In the genomic region with DNA sequence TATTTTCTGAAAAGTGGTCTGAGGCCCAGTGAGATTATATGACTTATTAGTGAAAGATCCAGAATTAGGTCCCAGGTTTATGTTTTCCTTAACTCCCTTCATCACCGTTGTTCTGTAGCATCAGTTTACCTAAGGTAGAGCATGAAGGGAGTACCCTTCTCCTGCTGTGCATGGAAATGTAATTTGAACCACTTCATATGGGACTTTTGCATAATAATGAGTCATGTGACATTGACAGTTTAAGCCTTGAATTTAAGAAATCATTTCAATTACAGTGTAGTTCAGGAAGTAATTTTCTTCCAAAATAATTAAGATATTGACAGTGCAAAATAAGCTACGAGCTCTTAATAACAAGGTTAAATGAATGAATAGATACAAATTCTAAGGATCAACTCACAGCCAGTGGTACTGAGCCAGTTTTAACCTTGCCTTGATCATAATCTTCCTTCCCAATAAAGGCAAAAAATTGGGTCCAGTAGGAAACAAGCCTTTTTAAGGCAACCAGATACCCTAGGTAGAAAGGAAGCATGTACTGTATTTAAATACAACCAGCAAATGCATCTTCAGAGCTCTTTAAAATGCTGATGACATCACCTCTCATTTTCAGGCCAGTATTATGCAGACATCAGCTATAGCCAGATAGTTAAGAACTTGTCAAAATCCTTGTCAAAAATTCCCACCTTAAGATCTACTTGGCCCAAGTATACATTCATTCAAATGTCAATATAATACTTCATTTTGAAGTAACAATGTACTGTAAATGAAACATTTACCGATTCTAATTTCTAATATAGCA, we compare ENCODE assay signal across 27 cellular contexts. TPM values are rescaled to one million over a fixed set of nuclear protein-coding genes. Genes with fewer than 3 reads are reported as not detected.
"Had no signal": no experiment of that assay in that cellular context is flagged by ENCODE, and none has a peak within 500 bp of the region (broad histone marks: within the 10 kb centered on the region; RNA-seq: fewer than 3 reads in every experiment).

No MANE protein-coding gene starts in this region.

- H3K4me1 ChIP-seq: colonic mucosa, esophagus squamous epithelium, heart right ventricle, left lung, lower lobe of right lung had no signal

- H3K27ac ChIP-seq: colonic mucosa, epithelial cell of prostate, esophagus squamous epithelium, gastrocnemius medialis, heart right ventricle, left lung, lower lobe of right lung had no signal

- H3K27ac Mint-ChIP-seq: dendritic cell treated with granulocyte-macrophage colony-stimulating factor and Interleukin-4, amounts not matched to agents 40 ng/mL and 50 ng/mL, for 4 days; effector memory CD8-positive, alpha-beta T cell; endodermal cell had no signal

- H3K9me3 Mint-ChIP-seq: dendritic cell treated with granulocyte-macrophage colony-stimulating factor and Interleukin-4, amounts not matched to agents 40 ng/mL and 50 ng/mL, for 4 days; endodermal cell had no signal

- H3K27me3 Mint-ChIP-seq: dendritic cell treated with granulocyte-macrophage colony-stimulating factor and Interleukin-4, amounts not matched to agents 40 ng/mL and 50 ng/mL, for 4 days; effector memory CD8-positive, alpha-beta T cell had no signal

- H3K4me3 Mint-ChIP-seq: dendritic cell treated with granulocyte-macrophage colony-stimulating factor and Interleukin-4, amounts not matched to agents 40 ng/mL and 50 ng/mL, for 4 days; effector memory CD8-positive, alpha-beta T cell; endodermal cell had no signal

- H3K36me3 ChIP-seq: colonic mucosa, esophagus squamous epithelium, gastrocnemius medialis, heart right ventricle, left lung, lower lobe of right lung had no signal

- ATAC-seq: effector memory CD8-positive, alpha-beta T cell; esophagus mucosa; gastrocnemius medialis; heart right ventricle; left cardiac atrium; left lung; left ventricle myocardium superior; lower lobe of right lung had no signal

- FAIRE-seq: endometrium, islet of Langerhans, keratinocyte had no signal

- H3K4me3 ChIP-seq: colonic mucosa, esophagus squamous epithelium, gastrocnemius medialis, heart right ventricle, left lung, lower lobe of right lung had no signal

- H3K9me3 ChIP-seq: colonic mucosa, esophagus squamous epithelium, gastrocnemius medialis, heart right ventricle, left lung, lower lobe of right lung had no signal

- H3K27me3 ChIP-seq: colonic mucosa, esophagus squamous epithelium, gastrocnemius medialis, heart right ventricle, left lung had no signal

- DNase-seq: colonic mucosa; cortex of kidney; effector CD8-positive, alpha-beta T cell; effector memory CD8-positive, alpha-beta T cell; endodermal cell; erythroblast; esophagus squamous epithelium; foreskin fibroblast; foreskin melanocyte; gastrocnemius medialis; glutamatergic neuron; head of caudate nucleus; heart right ventricle; hippocampal formation; left cardiac atrium; left lung; left ventricle myocardium superior; lower lobe of right lung; mesenchymal stem cell; midbrain had no signal

RNA-seq across cellular contexts. Expression of gene DKK1, which starts 48.8 kb away (rescaled TPM):
- total RNA-seq: left cardiac atrium, left ventricle myocardium superior, mononuclear cell had no signal
